21 cellular contexts compared by ENCODE assay signal in genomic region chr1:57400041-57400440, GRCh38. TPM values are rescaled to one million over a fixed set of nuclear protein-coding genes. Genes with fewer than 3 reads are reported as not detected.
DNase-seq lines count a peak whose midpoint lies in the region; ATAC-seq and TF ChIP-seq lines count a peak whose summit lies in the region.
"Had no signal": no experiment of that assay in that cellular context is flagged by ENCODE, and none has a peak within 500 bp of the region (broad histone marks: within the 10 kb centered on the region; RNA-seq: fewer than 3 reads in every experiment).

No MANE protein-coding gene starts in this region.

- 35% methylated on average over 5 of the region's 5 CpGs for WGBS in right lobe of liver (ENCODE audit: insufficient coverage, low coverage, low lambda C conversion rate, missing lambda C conversion rate)
- whole genome bisulfite sequencing in esophagus squamous epithelium, 2 donors: 60 to 63% methylated on average over 5 of the region's 5 CpGs

- H3K4me1 ChIP-seq in right lobe of liver (peaks cover 0 to 12% (median 0%) of the 10 kb centered on the region in 4 donors), esophagus squamous epithelium (no peaks in the 10 kb centered on the region), lower lobe of right lung (no peaks in the 10 kb centered on the region)
- H3K4me1 ChIP-seq: Caco-2 had no signal

- TF ChIP-seq POLR2A in right lobe of liver (IDR thresholded peaks at IDR 0.05) (no peak), esophagus squamous epithelium (IDR thresholded peaks at IDR 0.05) (no peak)

- TF ChIP-seq CTCF in right lobe of liver (IDR thresholded peaks at IDR 0.05) (no peak), esophagus squamous epithelium (IDR thresholded peaks at IDR 0.05) (no peak), lower lobe of right lung (IDR thresholded peaks at IDR 0.05) (no peak)

- no peak overlapping the region for H3K27ac ChIP-seq in right lobe of liver
- no peak overlapping the region for H3K27ac ChIP-seq in esophagus squamous epithelium
- H3K27ac ChIP-seq in lower lobe of right lung: no peak overlapping the region
- H3K27ac ChIP-seq: 22Rv1, BLaER1, C4-2B, GM23248 had no signal

- intact Hi-C loops in right lobe of liver (cut with DNase I) (no loop called here), esophagus squamous epithelium (cut with DNase I) (no loop called here), lower lobe of right lung (cut with DNase I) (no loop called here)

- H3K4me3 ChIP-seq in right lobe of liver (no peak overlapping the region), esophagus squamous epithelium (no peak overlapping the region), lower lobe of right lung (no peak overlapping the region)
- H3K4me3 ChIP-seq: BLaER1, GM23248 had no signal

- H3K36me3 ChIP-seq in right lobe of liver (no peaks in the 10 kb centered on the region), esophagus squamous epithelium (no peaks in the 10 kb centered on the region), lower lobe of right lung (no peaks in the 10 kb centered on the region)
- H3K36me3 ChIP-seq: BLaER1 had no signal

- H3K27me3 ChIP-seq in right lobe of liver (no peaks in the 10 kb centered on the region), esophagus squamous epithelium (no peaks in the 10 kb centered on the region), lower lobe of right lung (ENCODE audit: low read depth) (no peaks in the 10 kb centered on the region)
- H3K27me3 ChIP-seq: BLaER1 had no signal

- peak; percentile 76 for ATAC-seq in left lobe of liver
- peak; percentile 50 to 89 (median 63) for ATAC-seq in right lobe of liver
- no peak for ATAC-seq in GM21737 (IDR thresholded peaks at IDR 0.05; ENCODE audit: unreplicated experiment)
- no peak for ATAC-seq in lower lobe of right lung
- ATAC-seq: CD8-positive, alpha-beta T cell had no signal

- H3K9me3 ChIP-seq in right lobe of liver: no peaks in the 10 kb centered on the region
- no peaks in the 10 kb centered on the region for H3K9me3 ChIP-seq in esophagus squamous epithelium
- no peaks in the 10 kb centered on the region for H3K9me3 ChIP-seq in lower lobe of right lung
- H3K9me3 ChIP-seq: BLaER1, Caco-2 had no signal

- DNase-seq in DMS53 (lab: John Stamatoyannopoulos, UW) (peak; percentile 67), left lobe of liver (ENCODE audit: low spot score) (no peak), right lobe of liver (no peak), esophagus squamous epithelium (lab: John Stamatoyannopoulos, UW) (no peak), lower lobe of right lung (no peak)
- DNase-seq: Caco-2; CD4-positive, CD25-positive, alpha-beta regulatory T cell; CD8-positive, alpha-beta T cell; DMS153; DMS79 treated with DMSO at 0.1 percent for 48 hours; GF-D8; GM23248; H7; HCEC 1CT had no signal

RNA-seq across cellular contexts. Expression of gene DAB1, which starts 23.8 kb away (rescaled TPM):
- total RNA-seq in left lobe of liver (1.4 TPM), right lobe of liver (1 to 10 TPM in 4 of 6 experiments, under 1 TPM in 2; 0.76 to 1.9 (median 1.1) TPM), esophagus squamous epithelium (under 1 TPM in 1 of 4 donors, not detected in 3; under 0.01 TPM), lower lobe of right lung (1.9 TPM)
- total RNA-seq: B cell, Daoy, G401 had no signal

Comparison
In these comparisons a context has a peak if more than half of its experiments do, and no peak if none do; other contexts are left out.
1. ATAC-seq: peak in left lobe of liver (single experiment) and right lobe of liver (4 of 4); none in GM21737 (single experiment) and lower lobe of right lung (0 of 2).